In the genomic region with DNA sequence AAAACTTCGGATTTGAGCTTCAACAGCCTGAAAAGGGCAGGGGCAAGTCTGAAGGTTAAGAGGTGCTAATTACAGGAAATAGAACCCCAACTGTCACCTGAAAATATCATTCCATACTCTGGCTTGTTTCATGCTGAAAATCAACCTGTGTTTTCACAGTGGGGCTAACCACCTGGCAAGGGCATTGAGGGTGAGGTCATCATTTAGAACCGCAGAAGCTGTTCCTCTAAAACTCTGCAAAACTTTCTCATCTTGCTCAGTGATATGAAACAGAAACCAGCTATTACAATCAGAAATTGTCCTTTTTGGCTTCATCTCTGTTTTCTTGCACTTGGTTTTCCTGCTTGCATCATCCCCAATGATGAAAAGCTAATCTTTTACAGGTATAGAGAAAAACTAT, we compare ENCODE assay signal across 11 cellular contexts.
DNase-seq lines count a peak whose midpoint lies in the region; ATAC-seq lines count a peak whose summit lies in the region.
"Had no signal": no experiment of that assay in that cellular context is flagged by ENCODE, and none has a peak within 500 bp of the region (broad histone marks: within the 10 kb centered on the region; RNA-seq: fewer than 3 reads in every experiment).

No MANE protein-coding gene starts in this region.

- ATAC-seq in GM18907 (IDR thresholded peaks at IDR 0.05; ENCODE audit: unreplicated experiment) (peak; percentile 55), GM21576 (IDR thresholded peaks at IDR 0.05; ENCODE audit: unreplicated experiment) (peak; percentile 92), HG03108 (IDR thresholded peaks at IDR 0.05; ENCODE audit: unreplicated experiment) (peak; percentile 57)

- DNase-seq in cerebellum (ENCODE audit: low spot score) (peak; percentile 10), occipital lobe (lab: John Stamatoyannopoulos, UW) (no peak), NCI-H345 treated with DMSO at 0.1 percent for 48 hours (lab: John Stamatoyannopoulos, UW; ENCODE audit: unreplicated experiment) (no peak), A172 (ENCODE audit: low spot score) (no peak)
- DNase-seq: activated CD8-positive, alpha-beta memory T cell treated with anti-CD3 and anti-CD28 coated beads, Interleukin-2, amount 50 U/mL, for 4 hours; KBM-7; NCI-H82; WERI-Rb-1 had no signal
